Comparison of ENCODE assay signal across 18 cellular contexts in the genomic region with DNA sequence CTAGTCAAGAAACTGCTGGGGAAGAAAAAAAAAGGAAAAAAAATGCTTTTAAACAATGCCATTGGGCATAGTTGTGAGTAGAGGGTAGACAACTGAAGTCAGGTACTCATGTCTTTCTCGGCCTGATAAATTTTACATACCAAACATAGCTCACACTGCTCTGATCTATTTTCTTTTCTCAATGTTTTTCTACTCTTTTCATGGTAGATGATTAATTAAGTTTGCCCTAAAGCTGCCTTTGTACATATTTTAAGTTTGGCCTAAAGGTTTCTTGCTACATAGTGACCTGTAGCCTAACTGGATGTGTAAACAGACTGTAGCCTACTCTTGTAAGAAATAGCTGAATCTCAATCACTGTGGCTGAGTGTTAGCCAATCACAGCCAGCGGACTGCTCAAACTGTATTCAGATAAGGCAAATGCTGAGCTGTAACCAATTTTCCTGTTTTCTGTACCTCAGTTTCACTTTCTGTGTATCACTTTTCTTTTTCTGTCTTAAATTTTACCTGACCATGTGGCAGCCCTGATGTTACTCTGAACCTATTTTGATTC.
A peak's percentile ranks its signal among the peaks of the same experiment; 100 is the strongest.
DNase-seq lines count a peak whose midpoint lies in the region; ATAC-seq and TF ChIP-seq lines count a peak whose summit lies in the region.
"Had no signal": no experiment of that assay in that cellular context is flagged by ENCODE, and none has a peak within 500 bp of the region (broad histone marks: within the 10 kb centered on the region; RNA-seq: fewer than 3 reads in every experiment).

No MANE protein-coding gene starts in this region.

- H3K36me3 ChIP-seq in GM23338 (ENCODE audit: insufficient read depth) (no peaks in the 10 kb centered on the region), thoracic aorta (no peaks in the 10 kb centered on the region)
- H3K36me3 ChIP-seq: adrenal gland had no signal

- no peaks in the 10 kb centered on the region for H3F3A ChIP-seq in GM23338 (replicated peaks; ENCODE audit: low read depth)

- 0 out of 2 replicates have a peak, but pooled peaks cover 3% of the 10 kb centered on the region for H3K9me2 ChIP-seq in GM23338 (ENCODE audit: insufficient read depth)

- H3K9me3 Mint-ChIP-seq in GM23338 = no peaks in the 10 kb centered on the region
- peaks cover 0 to 2% of the 10 kb centered on the region in 2 donors for H3K9me3 Mint-ChIP-seq in activated T-cell treated with anti-CD3 and anti-CD28 coated beads, Interleukin-2, amount 50 U/mL, for 72 hours
- H3K9me3 Mint-ChIP-seq: activated T-cell treated with anti-CD3 and anti-CD28 coated beads, Interleukin-2, amount 50 U/mL, for 4 hours; natural killer cell treated with Interleukin-12 subunit alpha and Interleukin-12 subunit beta and Interleukin-15 and Interleukin-18, amount 100 ng/mL, for 72 hours had no signal

- H3K4me1 ChIP-seq in GM23338 (ENCODE audit: insufficient read depth) (peaks cover 20% of the 10 kb centered on the region), thoracic aorta (ENCODE audit: control insufficient read depth in 1 of 2, low read depth in 2 of 2) (peaks cover 0 to 10% of the 10 kb centered on the region in 2 donors)
- H3K4me1 ChIP-seq: adrenal gland had no signal

- H4K20me1 ChIP-seq in GM23338 (replicated peaks; ENCODE audit: insufficient read depth) = no peaks in the 10 kb centered on the region

- no peak for DNase-seq in GM23338 (ENCODE audit: low spot score)
- DNase-seq in NAMALWA (ENCODE audit: low spot score) = peak; percentile 4
- peak; percentile 1 for DNase-seq in fibroblast of gingiva (ENCODE audit: low read depth)
- no peak for DNase-seq in thoracic aorta (ENCODE audit: low spot score)
- DNase-seq in COLO668 (lab: John Stamatoyannopoulos, UW; ENCODE audit: unreplicated experiment) = no peak
- no peak for DNase-seq in activated T-cell treated with anti-CD3 and anti-CD28 coated beads, Interleukin-2, amount 50 U/mL, for 72 hours
- no peak for DNase-seq in activated CD4-positive, alpha-beta T cell treated with anti-CD3 and anti-CD28 coated beads for 1 hour
- DNase-seq: activated T-cell treated with anti-CD3 and anti-CD28 coated beads, Interleukin-2, amount 50 U/mL, for 4 hours; adrenal gland; AML-193; central memory CD4-positive, alpha-beta T cell; DMS153; immature natural killer cell; KBM-7; NCI-H1436; NCI-H226 had no signal

- H3K27me3 Mint-ChIP-seq in GM23338 (ENCODE audit: insufficient read depth, low read depth, poor library complexity) = no peaks in the 10 kb centered on the region
- no peaks in the 10 kb centered on the region for H3K27me3 Mint-ChIP-seq in activated T-cell treated with anti-CD3 and anti-CD28 coated beads, Interleukin-2, amount 50 U/mL, for 72 hours (ENCODE audit: low read depth)
- H3K27me3 Mint-ChIP-seq: natural killer cell treated with Interleukin-12 subunit alpha and Interleukin-12 subunit beta and Interleukin-15 and Interleukin-18, amount 100 ng/mL, for 72 hours had no signal

- ATAC-seq in GM23338 = peak; percentile 58
- no peak for ATAC-seq in thoracic aorta (ENCODE audit: insufficient number of reproducible peaks, low FRiP score, low read depth)
- ATAC-seq in activated T-cell treated with anti-CD3 and anti-CD28 coated beads, Interleukin-2, amount 50 U/mL, for 72 hours (replicated peaks in 1 of 2) = no peak
- ATAC-seq: activated T-cell treated with anti-CD3 and anti-CD28 coated beads, Interleukin-2, amount 50 U/mL, for 4 hours; natural killer cell treated with Interleukin-12 subunit alpha and Interleukin-12 subunit beta and Interleukin-15 and Interleukin-18, amount 100 ng/mL, for 72 hours had no signal

- peak overlapping the region; percentile 61; the same call in 1 of the 2 replicates for H3K27ac Mint-ChIP-seq in GM23338
- H3K27ac Mint-ChIP-seq in activated T-cell treated with anti-CD3 and anti-CD28 coated beads, Interleukin-2, amount 50 U/mL, for 72 hours = no peak overlapping the region
- H3K27ac Mint-ChIP-seq: immature natural killer cell; natural killer cell treated with Interleukin-12 subunit alpha and Interleukin-12 subunit beta and Interleukin-15 and Interleukin-18, amount 100 ng/mL, for 72 hours had no signal

- H3K27me3 ChIP-seq in GM23338 (ENCODE audit: insufficient read depth) = no peaks in the 10 kb centered on the region
- H3K27me3 ChIP-seq in thoracic aorta (replicated peaks; ENCODE audit: insufficient read depth) = no peaks in the 10 kb centered on the region
- H3K27me3 ChIP-seq: adrenal gland had no signal

- H3K79me2 ChIP-seq in GM23338 (replicated peaks; ENCODE audit: insufficient read depth) = no peaks in the 10 kb centered on the region

- H3K4me3 ChIP-seq in GM23338 = no peak overlapping the region
- H3K4me3 ChIP-seq in thoracic aorta = peak overlapping the region; percentile 25
- H3K4me3 ChIP-seq: adrenal gland, SK-N-MC had no signal

- H3K9me3 ChIP-seq in thoracic aorta = no peaks in the 10 kb centered on the region
- H3K9me3 ChIP-seq: adrenal gland had no signal

- no peak overlapping the region for H3K4me3 Mint-ChIP-seq in GM23338
- no peak overlapping the region for H3K4me3 Mint-ChIP-seq in activated T-cell treated with anti-CD3 and anti-CD28 coated beads, Interleukin-2, amount 50 U/mL, for 72 hours
- H3K4me3 Mint-ChIP-seq: activated T-cell treated with anti-CD3 and anti-CD28 coated beads, Interleukin-2, amount 50 U/mL, for 4 hours; immature natural killer cell; natural killer cell treated with Interleukin-12 subunit alpha and Interleukin-12 subunit beta and Interleukin-15 and Interleukin-18, amount 100 ng/mL, for 72 hours had no signal

- H3K36me3 Mint-ChIP-seq in GM23338 (ENCODE audit: low read depth) = no peaks in the 10 kb centered on the region; the same call in 2 of the 3 replicates
- no peaks in the 10 kb centered on the region for H3K36me3 Mint-ChIP-seq in activated T-cell treated with anti-CD3 and anti-CD28 coated beads, Interleukin-2, amount 50 U/mL, for 72 hours (ENCODE audit: insufficient read depth in 2 of 2)
- H3K36me3 Mint-ChIP-seq: immature natural killer cell; natural killer cell treated with Interleukin-12 subunit alpha and Interleukin-12 subunit beta and Interleukin-15 and Interleukin-18, amount 100 ng/mL, for 72 hours had no signal

- H3K27ac ChIP-seq in GM23338 (ENCODE audit: low read depth) (no peak overlapping the region), thoracic aorta (no peak overlapping the region)
- H3K27ac ChIP-seq: adrenal gland, SK-N-MC had no signal

- no peak for TF ChIP-seq CTCF in GM23338 (conservative IDR thresholded peaks at IDR 0.05; ENCODE audit: low read depth in 2 of 2)
- no peak for TF ChIP-seq CTCF in thoracic aorta (IDR thresholded peaks at IDR 0.05)

- H2AFZ ChIP-seq in GM23338 = 0 out of 2 replicates have a peak overlapping the region, but pooled peaks have one; percentile 15

- peaks cover 16% of the 10 kb centered on the region; the same call in 2 of the 3 replicates for H3K4me1 Mint-ChIP-seq in GM23338
- H3K4me1 Mint-ChIP-seq in activated T-cell treated with anti-CD3 and anti-CD28 coated beads, Interleukin-2, amount 50 U/mL, for 72 hours (ENCODE audit: low read depth) = no peaks in the 10 kb centered on the region
- H3K4me1 Mint-ChIP-seq: immature natural killer cell had no signal

- H3K4me2 ChIP-seq in GM23338 = no peak overlapping the region

TF ChIP-seq in GM23338, 12 proteins besides CTCF, POLR2A, EP300 and RAD21 (continues in another document):
- TF ChIP-seq ZNF331 (CRISPR knock-in tag; IDR thresholded peaks at IDR 0.05; ENCODE audit: low read depth) (no peak), STAT1 (IDR thresholded peaks at IDR 0.05; ENCODE audit: unreplicated experiment) (no peak)
- TF ChIP-seq, protein P1, sequence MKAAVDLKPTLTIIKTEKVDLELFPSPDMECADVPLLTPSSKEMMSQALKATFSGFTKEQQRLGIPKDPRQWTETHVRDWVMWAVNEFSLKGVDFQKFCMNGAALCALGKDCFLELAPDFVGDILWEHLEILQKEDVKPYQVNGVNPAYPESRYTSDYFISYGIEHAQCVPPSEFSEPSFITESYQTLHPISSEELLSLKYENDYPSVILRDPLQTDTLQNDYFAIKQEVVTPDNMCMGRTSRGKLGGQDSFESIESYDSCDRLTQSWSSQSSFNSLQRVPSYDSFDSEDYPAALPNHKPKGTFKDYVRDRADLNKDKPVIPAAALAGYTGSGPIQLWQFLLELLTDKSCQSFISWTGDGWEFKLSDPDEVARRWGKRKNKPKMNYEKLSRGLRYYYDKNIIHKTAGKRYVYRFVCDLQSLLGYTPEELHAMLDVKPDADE (IDR thresholded peaks at IDR 0.05) = no peak

Comparison
In these comparisons a context has a peak if more than half of its experiments do, and no peak if none do; other contexts are left out.
1. DNase-seq: peak in NAMALWA (single experiment) and fibroblast of gingiva (single experiment); none in GM23338 (single experiment), thoracic aorta (single experiment), COLO668 (single experiment), activated T-cell treated with anti-CD3 and anti-CD28 coated beads, Interleukin-2, amount 50 U/mL, for 72 hours (0 of 2) and activated CD4-positive, alpha-beta T cell treated with anti-CD3 and anti-CD28 coated beads for 1 hour (single experiment).